In genomic region chr1:145845144-145845513, GRCh38 we compare ENCODE assay signal across 8 cellular contexts. TPM values are rescaled to one million over a fixed set of nuclear protein-coding genes. Genes with fewer than 3 reads are reported as not detected.
DNase-seq lines count a peak whose midpoint lies in the region; ATAC-seq and TF ChIP-seq lines count a peak whose summit lies in the region.

No MANE protein-coding gene starts in this region.

- no peak for TF ChIP-seq POLR2A in body of pancreas (IDR thresholded peaks at IDR 0.05)

- H4K20me1 ChIP-seq in Loucy (ENCODE audit: insufficient read depth, low read length, poor library complexity, severe bottlenecking): no peaks in the 10 kb centered on the region

- H3K9ac ChIP-seq in Loucy (ENCODE audit: low read depth, low read length, poor library complexity, severe bottlenecking): peak overlapping the region; percentile 68

- H3F3A ChIP-seq in Loucy (ENCODE audit: low read depth): no peaks in the 10 kb centered on the region

- peak; percentile 76 for DNase-seq in GM13977 (ENCODE audit: low spot score)
- no peak for DNase-seq in body of pancreas
- no peak for DNase-seq in kidney glomerular epithelial cell (lab: John Stamatoyannopoulos, UW)
- no peak for DNase-seq in NCI-H128 (lab: John Stamatoyannopoulos, UW; ENCODE audit: unreplicated experiment)
- DNase-seq in T-helper 1 cell: no peak

- H3K9me3 ChIP-seq in Loucy (ENCODE audit: insufficient read depth, low read depth, low read length) (no peaks in the 10 kb centered on the region), body of pancreas (no peaks in the 10 kb centered on the region), mesodermal cell (ENCODE audit: control insufficient read depth, low read length) (no peaks in the 10 kb centered on the region)

- H3K79me2 ChIP-seq in Loucy (ENCODE audit: insufficient read depth, low read length): no peaks in the 10 kb centered on the region

- H3K4me3 ChIP-seq in Loucy (ENCODE audit: low read length, poor library complexity, severe bottlenecking): peak overlapping the region; percentile 82
- peak overlapping the region; percentile 28 to 34 for H3K4me3 ChIP-seq in body of pancreas
- H3K4me3 ChIP-seq in mesodermal cell (ENCODE audit: extremely low read depth, insufficient read depth, low read length, poor library complexity, severe bottlenecking): peak overlapping the region; percentile 48

- WGBS in body of pancreas, 2 donors: 2 to 13% methylated on average over 4 of the region's 4 CpGs
- WGBS in mesodermal cell (ENCODE audit: insufficient coverage in 2 of 2), 2 experiments: 20 to 26% methylated on average over 4 of the region's 4 CpGs

- no peaks in the 10 kb centered on the region for H3K9me2 ChIP-seq in Loucy (replicated peaks; ENCODE audit: low read depth, low read length)

- no peaks in the 10 kb centered on the region for H3K27me3 ChIP-seq in Loucy (ENCODE audit: insufficient read depth, low read length, poor library complexity, severe bottlenecking)
- H3K27me3 ChIP-seq in body of pancreas: no peaks in the 10 kb centered on the region

- H3K27ac ChIP-seq in body of pancreas: peak overlapping the region in 2 of 4 donors; percentile 62
- H3K27ac ChIP-seq in mesodermal cell (ENCODE audit: low read depth, low read length, severe bottlenecking): no peak overlapping the region

- intact Hi-C loops in body of pancreas (cut with DNase I): no loop called here

- in situ Hi-C loops in GM13977 (cut with MboI; ENCODE audit: low pct_unique_long_range_greater_than_20kb, low sequenced_read_pairs, unreplicated experiment): no loop called here

- H3K36me3 ChIP-seq in Loucy (ENCODE audit: insufficient read depth, low read length) (peaks cover 44% of the 10 kb centered on the region; the same call in 1 of the 2 replicates), body of pancreas (replicated peaks in 1 of 2; ENCODE audit: insufficient read depth in 1 of 2, low read depth in 2 of 2) (peaks cover 0 to 12% of the 10 kb centered on the region in 2 donors), mesodermal cell (ENCODE audit: control insufficient read depth, insufficient read depth, low read length) (peaks cover 60% of the 10 kb centered on the region)

- ATAC-seq in GM21786 (IDR thresholded peaks at IDR 0.05; ENCODE audit: unreplicated experiment) (peak; percentile 76), body of pancreas (peak; percentile 45)

- TF ChIP-seq CTCF in GM13977 (IDR thresholded peaks at IDR 0.05; ENCODE audit: extremely low read depth, insufficient read depth, missing control alignments): no peak
- TF ChIP-seq CTCF in Loucy (conservative IDR thresholded peaks at IDR 0.05; ENCODE audit: low read length): no peak
- no peak for TF ChIP-seq CTCF in body of pancreas (IDR thresholded peaks at IDR 0.05)

- peak overlapping the region; percentile 80; the same call in 1 of the 2 replicates for H2AFZ ChIP-seq in Loucy (ENCODE audit: low read length)

- H3K4me1 ChIP-seq in Loucy (ENCODE audit: insufficient read depth, low read length, poor library complexity, severe bottlenecking): peaks cover 11% of the 10 kb centered on the region
- H3K4me1 ChIP-seq in body of pancreas: peaks cover 18% of the 10 kb centered on the region
- peaks cover 5% of the 10 kb centered on the region for H3K4me1 ChIP-seq in mesodermal cell (ENCODE audit: control insufficient read depth, insufficient read depth, low read length, poor library complexity, severe bottlenecking)

- H3K4me2 ChIP-seq in Loucy (ENCODE audit: low read depth, low read length, poor library complexity, severe bottlenecking): peak overlapping the region; percentile 94

RNA-seq across cellular contexts. Expression of gene NUDT17, which starts 0.3 kb away (rescaled TPM):
- 1 to 10 TPM in 1 of 2 donors, not detected in 1; 1.6 TPM for total RNA-seq in body of pancreas
- polyA plus RNA-seq in mesodermal cell (2013, experiment 1 of 2): 4.7 TPM
- 3.2 TPM for polyA plus RNA-seq in mesodermal cell (2013, experiment 2 of 2)

RNA-seq across cellular contexts. Expression of gene PIAS3, which starts 13.8 kb away (rescaled TPM):
- 10 to 100 TPM; 14.2 to 17.6 TPM for total RNA-seq in body of pancreas
- 48.8 TPM for polyA plus RNA-seq in mesodermal cell (2013, experiment 1 of 2)
- polyA plus RNA-seq in mesodermal cell (2013, experiment 2 of 2): 43.4 TPM

RNA-seq across cellular contexts. Expression of gene POLR3C, which starts 21.1 kb away (rescaled TPM):
- total RNA-seq in body of pancreas: 10 to 100 TPM; 15.6 to 31.6 TPM
- polyA plus RNA-seq in mesodermal cell (2013, experiment 1 of 2): 27.6 TPM
- polyA plus RNA-seq in mesodermal cell (2013, experiment 2 of 2): 28.1 TPM

RNA-seq across cellular contexts. Expression of gene RNF115, which starts 21.2 kb away (rescaled TPM):
- total RNA-seq in body of pancreas: 10 to 100 TPM; 12.7 to 13.2 TPM
- polyA plus RNA-seq in mesodermal cell (2013, experiment 1 of 2): 10.6 TPM
- polyA plus RNA-seq in mesodermal cell (2013, experiment 2 of 2): 8.8 TPM

RNA-seq across cellular contexts. Expression of gene ANKRD35, which starts 40.5 kb away (rescaled TPM):
- total RNA-seq in body of pancreas: 1 to 10 TPM in 1 of 2 donors, under 1 TPM in 1; 0.26 to 1.3 TPM
- polyA plus RNA-seq in mesodermal cell (2013, experiment 1 of 2): 0.22 TPM
- polyA plus RNA-seq in mesodermal cell (2013, experiment 2 of 2): 0.15 TPM

Comparison
In these comparisons a context has a peak if more than half of its experiments do, and no peak if none do; other contexts are left out.
1. H3K4me3 ChIP-seq: peak in every context shown above with its lines; median percentile 82 in Loucy; 48 in mesodermal cell; 31 in body of pancreas.